Comparison of ENCODE assay signal across 1 cellular context in genomic region chr1:198653815-198654413, GRCh38.
TF ChIP-seq lines count a peak whose summit lies in the region.

No MANE protein-coding gene starts in this region.

TF ChIP-seq in HCT116, 20 proteins besides CTCF, POLR2A, EP300 and RAD21 (continued from another document):
- TF ChIP-seq REST (IDR thresholded peaks at IDR 0.05; ENCODE audit: low read depth): no peak
- TF ChIP-seq FOSL1 (IDR thresholded peaks at IDR 0.05; ENCODE audit: low read depth): no peak
- TF ChIP-seq ZNF274 (IDR thresholded peaks at IDR 0.05; ENCODE audit: low read depth, low read length): no peak
- no peak for TF ChIP-seq MAX (IDR thresholded peaks at IDR 0.05)
- TF ChIP-seq EZH2phosphoT487 (IDR thresholded peaks at IDR 0.05; ENCODE audit: borderline replicate concordance): no peak
- TF ChIP-seq EZH2 (IDR thresholded peaks at IDR 0.05): no peak
- TF ChIP-seq ELF1 (IDR thresholded peaks at IDR 0.05; ENCODE audit: borderline replicate concordance, low read depth): no peak
- TF ChIP-seq SRF (IDR thresholded peaks at IDR 0.05; ENCODE audit: low read depth): no peak
- TF ChIP-seq SP1 (IDR thresholded peaks at IDR 0.05; ENCODE audit: low read depth): no peak
- no peak for TF ChIP-seq YY1 (IDR thresholded peaks at IDR 0.05; ENCODE audit: extremely low read depth, insufficient replicate concordance, low read depth, low read length)
- no peak for TF ChIP-seq ZBTB33 (IDR thresholded peaks at IDR 0.05; ENCODE audit: extremely low read depth, insufficient replicate concordance, low read length)
TF ChIP-seq in HCT116: peak in this region for 0.
